11 cellular contexts compared by ENCODE assay signal in the genomic region with DNA sequence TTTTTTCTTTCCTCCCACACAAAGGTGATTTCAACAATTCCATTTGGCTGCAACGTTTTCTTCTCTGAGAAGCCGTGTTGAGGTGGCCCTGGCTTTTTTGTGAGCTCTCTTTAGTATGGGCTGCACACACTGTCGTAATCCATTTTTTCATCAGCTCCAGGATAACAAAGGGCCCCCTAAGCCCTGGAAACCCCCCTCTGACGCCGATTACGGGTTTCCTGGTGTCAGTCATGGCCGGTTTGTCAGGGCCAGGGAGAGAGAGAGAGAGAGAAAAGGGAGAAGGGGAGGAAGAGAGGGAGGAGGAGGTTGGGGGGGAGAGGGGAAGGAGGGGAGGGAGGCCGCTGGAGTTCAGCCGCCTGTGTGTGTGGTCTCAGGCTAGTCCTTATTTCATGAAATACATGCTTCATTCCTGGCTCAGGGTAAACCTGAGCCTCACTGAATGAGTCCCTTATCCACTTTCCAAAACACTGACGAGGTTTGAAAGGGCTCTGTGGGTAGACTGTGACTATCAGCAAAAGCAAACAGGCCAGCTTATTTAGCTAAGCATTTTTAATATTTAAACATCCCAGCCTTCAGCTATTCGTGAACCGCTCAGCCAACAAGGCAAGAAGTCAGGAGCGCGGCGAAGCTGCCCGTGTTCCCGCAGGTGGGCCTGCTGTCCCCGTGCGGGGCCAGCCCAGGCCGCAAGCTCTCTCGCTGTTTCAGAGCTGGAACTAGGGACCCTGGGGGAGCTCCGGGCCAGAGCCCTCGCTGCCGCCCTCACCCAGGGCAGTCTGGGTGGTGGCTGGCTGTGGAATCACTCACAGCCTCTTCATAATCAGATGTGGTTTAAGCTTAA.
DNase-seq lines count a peak whose midpoint lies in the region; ATAC-seq and TF ChIP-seq lines count a peak whose summit lies in the region.
"Had no signal": no experiment of that assay in that cellular context is flagged by ENCODE, and none has a peak within 500 bp of the region (broad histone marks: within the 10 kb centered on the region; RNA-seq: fewer than 3 reads in every experiment).

No MANE protein-coding gene starts in this region.

- TF ChIP-seq POLR2A in upper lobe of left lung (IDR thresholded peaks at IDR 0.05): no peak

- no peaks in the 10 kb centered on the region for H3K36me3 ChIP-seq in upper lobe of left lung

- no peaks in the 10 kb centered on the region for H3K9me3 ChIP-seq in upper lobe of left lung

- H3K4me3 ChIP-seq in fibroblast of pulmonary artery (replicated peaks; ENCODE audit: low read depth, low read length) (no peak overlapping the region), upper lobe of left lung (no peak overlapping the region)

- peak overlapping the region; percentile 63 for H3K4me3 Mint-ChIP-seq in nephron progenitor cell
- H3K4me3 Mint-ChIP-seq in CD14-positive monocyte: no peak overlapping the region
- H3K4me3 Mint-ChIP-seq: CD4-positive, alpha-beta T cell; naive B cell had no signal

- intact Hi-C loops in CD14-positive monocyte (cut with micrococcal nuclease): no loop called here

- peaks cover 3 to 13% (median 4%) of the 10 kb centered on the region in 4 donors for H3K4me1 ChIP-seq in upper lobe of left lung

- TF ChIP-seq EP300 in upper lobe of left lung (IDR thresholded peaks at IDR 0.05): no peak

- H3K27ac ChIP-seq in upper lobe of left lung: peak overlapping the region in 3 of 4 donors; percentile 12 to 49 (median 48)

- peak overlapping the region; percentile 92 for H3K27ac Mint-ChIP-seq in nephron progenitor cell
- H3K27ac Mint-ChIP-seq in CD14-positive monocyte: no peak overlapping the region
- H3K27ac Mint-ChIP-seq: CD4-positive, alpha-beta T cell; naive B cell had no signal

- ATAC-seq in upper lobe of left lung (ENCODE audit: low FRiP score in 2 of 2) (no peak), GM21526 (IDR thresholded peaks at IDR 0.05; ENCODE audit: low FRiP score, unreplicated experiment) (no peak)

- peaks cover 8% of the 10 kb centered on the region for H3K36me3 Mint-ChIP-seq in nephron progenitor cell (ENCODE audit: low read depth)
- H3K36me3 Mint-ChIP-seq in CD14-positive monocyte: no peaks in the 10 kb centered on the region
- H3K36me3 Mint-ChIP-seq: naive B cell had no signal

- TF ChIP-seq CTCF in fibroblast of pulmonary artery (IDR thresholded peaks at IDR 0.05; ENCODE audit: low read length, missing control alignments) (no peak), nephron progenitor cell (IDR thresholded peaks at IDR 0.05) (no peak), upper lobe of left lung (IDR thresholded peaks at IDR 0.05) (no peak), CD14-positive monocyte (IDR thresholded peaks at IDR 0.05) (no peak)

- WGBS in upper lobe of left lung, 2 donors: 33 to 43% methylated on average over 24 of the region's 24 CpGs

- peaks cover 16% of the 10 kb centered on the region for H3K27me3 Mint-ChIP-seq in nephron progenitor cell (ENCODE audit: low read depth, poor library complexity)
- H3K27me3 Mint-ChIP-seq in CD14-positive monocyte (ENCODE audit: low read depth in 3 of 3): peaks cover 5 to 11% (median 8%) of the 10 kb centered on the region in 3 donors

- DNase-seq in activated naive CD4-positive, alpha-beta T cell treated with Interleukin-2 at 50 U/mL for 16 hours: peak; percentile 10
- no peak for DNase-seq in activated naive CD4-positive, alpha-beta T cell (lab: John Stamatoyannopoulos, UW)
- peak; percentile 56 for DNase-seq in fibroblast of pulmonary artery (ENCODE audit: low read depth)
- peak; percentile 42 for DNase-seq in nephron progenitor cell
- peak in 1 of 2 donors; percentile 73 for DNase-seq in upper lobe of left lung
- DNase-seq in CD14-positive monocyte (ENCODE audit: low spot score): no peak
- DNase-seq in cortex of kidney (lab: John Stamatoyannopoulos, UW): no peak
- DNase-seq: CD4-positive, alpha-beta T cell; naive B cell; NCI-H2171 treated with DMSO at 0.1 percent for 48 hours had no signal

- H3K4me1 Mint-ChIP-seq in nephron progenitor cell (peaks cover 59% of the 10 kb centered on the region), CD14-positive monocyte (no peaks in the 10 kb centered on the region)
- H3K4me1 Mint-ChIP-seq: naive B cell had no signal

- H3K27me3 ChIP-seq in upper lobe of left lung: no peaks in the 10 kb centered on the region

- H3K9me3 Mint-ChIP-seq in nephron progenitor cell: peaks cover 11% of the 10 kb centered on the region
- H3K9me3 Mint-ChIP-seq in CD14-positive monocyte: peaks cover 0 to 6% (median 4%) of the 10 kb centered on the region in 7 donors
- H3K9me3 Mint-ChIP-seq: CD4-positive, alpha-beta T cell had no signal

Comparison
In these comparisons a context has a peak if more than half of its experiments do, and no peak if none do; other contexts are left out.
1. DNase-seq: peak in activated naive CD4-positive, alpha-beta T cell treated with Interleukin-2 at 50 U/mL for 16 hours (single experiment), fibroblast of pulmonary artery (single experiment) and nephron progenitor cell (single experiment); none in activated naive CD4-positive, alpha-beta T cell (0 of 4), CD14-positive monocyte (single experiment) and cortex of kidney (single experiment).